1 cellular context compared by ENCODE assay signal in the genomic region with DNA sequence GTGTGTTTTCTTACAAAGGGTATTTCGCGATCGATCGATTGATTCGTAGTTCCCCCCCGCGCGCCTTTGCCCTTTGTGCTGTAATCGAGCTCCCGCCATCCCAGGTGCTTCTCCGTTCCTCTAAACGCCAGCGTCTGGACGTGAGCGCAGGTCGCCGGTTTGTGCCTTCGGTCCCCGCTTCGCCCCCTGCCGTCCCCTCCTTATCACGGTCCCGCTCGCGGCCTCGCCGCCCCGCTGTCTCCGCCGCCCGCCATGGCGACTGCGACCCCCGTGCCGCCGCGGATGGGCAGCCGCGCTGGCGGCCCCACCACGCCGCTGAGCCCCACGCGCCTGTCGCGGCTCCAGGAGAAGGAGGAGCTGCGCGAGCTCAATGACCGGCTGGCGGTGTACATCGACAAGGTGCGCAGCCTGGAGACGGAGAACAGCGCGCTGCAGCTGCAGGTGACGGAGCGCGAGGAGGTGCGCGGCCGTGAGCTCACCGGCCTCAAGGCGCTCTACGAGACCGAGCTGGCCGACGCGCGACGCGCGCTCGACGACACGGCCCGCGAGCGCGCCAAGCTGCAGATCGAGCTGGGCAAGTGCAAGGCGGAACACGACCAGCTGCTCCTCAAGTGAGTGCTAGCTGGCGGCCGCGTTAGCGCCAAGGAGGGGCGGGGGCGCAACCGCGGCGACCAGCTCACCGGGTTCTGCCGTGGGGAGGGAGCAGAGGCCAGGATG.
TF ChIP-seq lines count a peak whose summit lies in the region.

No MANE protein-coding gene starts in this region.

TF ChIP-seq in K562, 482 proteins besides CTCF, POLR2A, EP300 and RAD21 (continued from another document and continues in another):
- TF ChIP-seq ZNF592 (IDR thresholded peaks at IDR 0.05) (peak; percentile 57; the same call in 1 of the 2 replicates), SOX6 (IDR thresholded peaks at IDR 0.05) (no peak), ATF7 (IDR thresholded peaks at IDR 0.05) (no peak), RUNX1 (IDR thresholded peaks at IDR 0.05; ENCODE audit: low read depth) (no peak; the same call in 1 of the 2 replicates), SRF (CRISPR knock-in tag; IDR thresholded peaks at IDR 0.05) (no peak), CBX3 (IDR thresholded peaks at IDR 0.05; ENCODE audit: borderline replicate concordance in 1 of 2, low read length in 2 of 2) (no peak), THRB (CRISPR knock-in tag; conservative IDR thresholded peaks at IDR 0.05) (no peak), TCF7L2 (IDR thresholded peaks at IDR 0.05; ENCODE audit: low read depth, low read length) (no peak), ZFP1 (CRISPR knock-in tag; IDR thresholded peaks at IDR 0.05) (no peak), ZNF324 (CRISPR knock-in tag; IDR thresholded peaks at IDR 0.05) (no peak), ELF2 (CRISPR knock-in tag; IDR thresholded peaks at IDR 0.05) (no peak), TFE3 (CRISPR knock-in tag; IDR thresholded peaks at IDR 0.05) (no peak), JUNB (CRISPR knock-in tag; conservative IDR thresholded peaks at IDR 0.05) (no peak), ASH1L (IDR thresholded peaks at IDR 0.05; ENCODE audit: borderline replicate concordance, low read depth, partially characterized antibody) (no peak), PHB (CRISPR knock-in tag; IDR thresholded peaks at IDR 0.05) (no peak), FOXJ2 (tag; IDR thresholded peaks at IDR 0.05) (no peak), ZBTB17 (CRISPR knock-in tag; IDR thresholded peaks at IDR 0.05) (peak; percentile 22; the same call in 1 of the 2 replicates), BCOR (IDR thresholded peaks at IDR 0.05) (no peak), HNRNPL (IDR thresholded peaks at IDR 0.05; ENCODE audit: low read depth, low read length) (no peak), BCLAF1 (IDR thresholded peaks at IDR 0.05; ENCODE audit: borderline replicate concordance in 1 of 2, control insufficient read depth in 1 of 2, low read depth in 2 of 2, low read length in 1 of 2) (no peak), ZC3H4 (CRISPR knock-in tag; IDR thresholded peaks at IDR 0.05; ENCODE audit: borderline replicate concordance) (peak; percentile 98), SMC3 (conservative IDR thresholded peaks at IDR 0.05; ENCODE audit: insufficient read depth, low read depth, low read length) (no peak; the same call in 1 of the 2 replicates), XRCC5 (IDR thresholded peaks at IDR 0.05; ENCODE audit: low read depth, low read length) (no peak), HMG20A (CRISPR knock-in tag; conservative IDR thresholded peaks at IDR 0.05) (no peak), MIER1 (IDR thresholded peaks at IDR 0.05; ENCODE audit: low read depth) (no peak), SIX5 (IDR thresholded peaks at IDR 0.05; ENCODE audit: borderline replicate concordance in 1 of 2, insufficient read depth in 1 of 2, low read depth in 1 of 2, low read length in 2 of 2) (no peak), HDAC2 (IDR thresholded peaks at IDR 0.05) (no peak), SIRT6 (IDR thresholded peaks at IDR 0.05; ENCODE audit: low read depth, low read length) (no peak), CXXC5 (CRISPR knock-in tag; IDR thresholded peaks at IDR 0.05) (no peak; the same call in 1 of the 2 replicates), ARID1B (IDR thresholded peaks at IDR 0.05) (peak; percentile 27; the same call in 1 of the 2 replicates), ZNF507 (tag; conservative IDR thresholded peaks at IDR 0.05) (no peak), GABPA (tag; conservative IDR thresholded peaks at IDR 0.05; ENCODE audit: low read depth) (no peak)
- TF ChIP-seq, protein P1, sequence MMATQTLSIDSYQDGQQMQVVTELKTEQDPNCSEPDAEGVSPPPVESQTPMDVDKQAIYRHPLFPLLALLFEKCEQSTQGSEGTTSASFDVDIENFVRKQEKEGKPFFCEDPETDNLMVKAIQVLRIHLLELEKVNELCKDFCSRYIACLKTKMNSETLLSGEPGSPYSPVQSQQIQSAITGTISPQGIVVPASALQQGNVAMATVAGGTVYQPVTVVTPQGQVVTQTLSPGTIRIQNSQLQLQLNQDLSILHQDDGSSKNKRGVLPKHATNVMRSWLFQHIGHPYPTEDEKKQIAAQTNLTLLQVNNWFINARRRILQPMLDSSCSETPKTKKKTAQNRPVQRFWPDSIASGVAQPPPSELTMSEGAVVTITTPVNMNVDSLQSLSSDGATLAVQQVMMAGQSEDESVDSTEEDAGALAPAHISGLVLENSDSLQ (IDR thresholded peaks at IDR 0.05): no peak
- TF ChIP-seq, protein P2, sequence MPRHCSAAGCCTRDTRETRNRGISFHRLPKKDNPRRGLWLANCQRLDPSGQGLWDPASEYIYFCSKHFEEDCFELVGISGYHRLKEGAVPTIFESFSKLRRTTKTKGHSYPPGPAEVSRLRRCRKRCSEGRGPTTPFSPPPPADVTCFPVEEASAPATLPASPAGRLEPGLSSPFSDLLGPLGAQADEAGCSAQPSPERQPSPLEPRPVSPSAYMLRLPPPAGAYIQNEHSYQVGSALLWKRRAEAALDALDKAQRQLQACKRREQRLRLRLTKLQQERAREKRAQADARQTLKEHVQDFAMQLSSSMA (CRISPR knock-in tag; IDR thresholded peaks at IDR 0.05): no peak
- TF ChIP-seq, protein P3, sequence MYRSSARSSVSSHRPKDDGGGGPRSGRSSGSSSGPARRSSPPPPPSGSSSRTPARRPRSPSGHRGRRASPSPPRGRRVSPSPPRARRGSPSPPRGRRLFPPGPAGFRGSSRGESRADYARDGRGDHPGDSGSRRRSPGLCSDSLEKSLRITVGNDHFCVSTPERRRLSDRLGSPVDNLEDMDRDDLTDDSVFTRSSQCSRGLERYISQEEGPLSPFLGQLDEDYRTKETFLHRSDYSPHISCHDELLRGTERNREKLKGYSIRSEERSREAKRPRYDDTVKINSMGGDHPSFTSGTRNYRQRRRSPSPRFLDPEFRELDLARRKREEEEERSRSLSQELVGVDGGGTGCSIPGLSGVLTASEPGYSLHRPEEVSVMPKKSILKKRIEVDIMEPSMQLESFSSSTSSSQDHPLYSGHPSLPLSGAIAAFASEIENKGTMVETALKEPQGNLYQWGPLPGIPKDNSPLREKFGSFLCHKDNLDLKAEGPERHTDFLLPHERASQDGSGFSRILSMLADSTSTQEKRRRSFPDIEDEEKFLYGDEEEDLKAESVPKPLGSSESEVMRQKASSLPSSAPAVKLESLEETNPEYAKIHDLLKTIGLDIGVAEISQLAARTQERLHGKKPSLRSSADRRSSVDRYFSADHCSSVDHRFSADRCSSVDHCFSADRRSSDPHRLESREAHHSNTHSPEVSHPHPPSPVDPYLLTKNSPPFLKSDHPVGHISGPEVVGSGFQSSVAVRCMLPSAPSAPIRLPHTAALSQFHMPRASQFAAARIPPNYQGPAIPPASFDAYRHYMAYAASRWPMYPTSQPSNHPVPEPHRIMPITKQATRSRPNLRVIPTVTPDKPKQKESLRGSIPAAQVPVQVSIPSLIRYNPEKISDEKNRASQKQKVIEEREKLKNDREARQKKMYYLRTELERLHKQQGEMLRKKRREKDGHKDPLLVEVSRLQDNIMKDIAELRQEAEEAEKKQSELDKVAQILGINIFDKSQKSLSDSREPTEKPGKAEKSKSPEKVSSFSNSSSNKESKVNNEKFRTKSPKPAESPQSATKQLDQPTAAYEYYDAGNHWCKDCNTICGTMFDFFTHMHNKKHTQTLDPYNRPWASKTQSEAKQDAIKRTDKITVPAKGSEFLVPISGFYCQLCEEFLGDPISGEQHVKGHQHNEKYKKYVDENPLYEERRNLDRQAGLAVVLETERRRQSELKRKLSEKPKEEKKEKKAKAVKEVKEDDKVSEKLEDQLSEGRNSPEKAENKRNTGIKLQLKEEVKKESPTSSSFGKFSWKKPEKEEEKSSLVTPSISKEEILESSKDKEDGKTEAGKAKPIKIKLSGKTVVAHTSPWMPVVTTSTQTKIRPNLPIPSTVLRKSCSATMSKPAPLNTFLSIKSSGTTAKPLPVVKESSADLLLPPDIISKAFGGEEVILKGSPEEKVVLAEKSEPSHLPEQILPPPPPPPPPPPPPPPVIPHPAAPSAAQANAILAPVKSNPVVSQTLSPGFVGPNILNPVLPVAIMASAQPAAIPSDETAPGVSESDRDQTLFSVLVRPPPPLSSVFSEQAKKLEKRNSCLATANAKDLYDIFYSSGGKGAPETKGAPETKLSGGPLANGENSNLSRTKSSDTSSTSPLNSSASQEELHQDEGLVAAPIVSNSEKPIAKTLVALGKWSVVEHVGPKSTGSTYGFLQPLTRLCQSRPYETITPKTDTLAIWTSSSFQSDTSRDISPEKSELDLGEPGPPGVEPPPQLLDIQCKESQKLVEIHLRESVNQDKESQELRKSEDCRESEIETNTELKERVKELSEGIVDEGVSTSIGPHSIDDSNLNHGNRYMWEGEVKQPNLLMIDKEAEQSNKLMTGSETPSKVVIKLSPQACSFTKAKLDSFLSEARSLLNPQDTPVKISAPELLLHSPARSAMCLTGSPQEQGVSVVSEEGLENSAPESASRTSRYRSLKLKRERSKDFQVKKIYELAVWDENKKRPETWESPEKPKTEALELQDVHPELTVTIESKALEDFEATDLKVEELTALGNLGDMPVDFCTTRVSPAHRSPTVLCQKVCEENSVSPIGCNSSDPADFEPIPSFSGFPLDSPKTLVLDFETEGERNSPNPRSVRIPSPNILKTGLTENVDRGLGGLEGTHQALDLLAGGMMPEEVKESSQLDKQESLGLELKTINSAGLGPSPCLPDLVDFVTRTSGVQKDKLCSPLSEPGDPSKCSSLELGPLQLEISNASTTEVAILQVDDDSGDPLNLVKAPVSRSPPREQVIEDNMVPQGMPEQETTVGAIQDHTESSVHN (IDR thresholded peaks at IDR 0.05; ENCODE audit: borderline replicate concordance in 1 of 2, low read depth in 1 of 2): no peak
